ENCODE assay signal across 1 cellular context in the genomic region with DNA sequence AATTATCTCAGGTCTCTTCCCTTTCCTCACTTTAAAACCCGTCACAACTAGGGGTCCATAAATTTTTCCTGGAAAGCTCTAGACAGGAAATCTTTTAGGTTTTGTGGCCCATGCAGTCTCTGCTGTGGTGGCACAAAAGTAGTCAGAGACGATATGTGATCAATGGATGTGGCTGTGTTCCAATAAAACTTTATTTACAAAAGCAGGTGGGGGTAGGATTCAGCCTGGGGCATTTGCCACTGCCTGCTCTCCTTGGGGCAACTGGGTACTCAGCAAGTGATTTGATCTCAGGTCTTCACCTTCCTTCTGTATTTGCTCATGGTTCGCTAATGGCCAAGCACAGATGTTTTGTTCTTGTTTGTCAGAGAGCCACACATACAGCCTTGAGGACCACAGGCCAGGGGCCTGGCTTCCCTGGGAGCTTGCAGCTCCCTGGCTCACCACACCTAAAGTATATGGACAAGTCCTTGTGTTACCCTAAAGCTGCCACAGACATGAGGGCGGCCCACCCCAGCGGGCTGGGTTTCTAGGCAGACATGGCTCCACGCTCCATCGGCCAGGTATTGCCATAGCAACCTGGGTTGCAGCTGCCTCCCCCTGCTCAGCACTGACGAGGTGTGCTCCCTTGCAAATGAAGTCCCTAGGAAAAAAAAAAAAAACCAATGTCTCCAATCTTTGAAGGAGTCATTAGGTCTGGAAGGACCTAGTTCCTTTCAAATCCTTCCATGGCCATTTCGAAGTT.
TF ChIP-seq lines count a peak whose summit lies in the region.

No MANE protein-coding gene starts in this region.

TF ChIP-seq in GM12878, 131 proteins besides CTCF, POLR2A, EP300 and RAD21 (continued from another document):
- TF ChIP-seq, protein P1, sequence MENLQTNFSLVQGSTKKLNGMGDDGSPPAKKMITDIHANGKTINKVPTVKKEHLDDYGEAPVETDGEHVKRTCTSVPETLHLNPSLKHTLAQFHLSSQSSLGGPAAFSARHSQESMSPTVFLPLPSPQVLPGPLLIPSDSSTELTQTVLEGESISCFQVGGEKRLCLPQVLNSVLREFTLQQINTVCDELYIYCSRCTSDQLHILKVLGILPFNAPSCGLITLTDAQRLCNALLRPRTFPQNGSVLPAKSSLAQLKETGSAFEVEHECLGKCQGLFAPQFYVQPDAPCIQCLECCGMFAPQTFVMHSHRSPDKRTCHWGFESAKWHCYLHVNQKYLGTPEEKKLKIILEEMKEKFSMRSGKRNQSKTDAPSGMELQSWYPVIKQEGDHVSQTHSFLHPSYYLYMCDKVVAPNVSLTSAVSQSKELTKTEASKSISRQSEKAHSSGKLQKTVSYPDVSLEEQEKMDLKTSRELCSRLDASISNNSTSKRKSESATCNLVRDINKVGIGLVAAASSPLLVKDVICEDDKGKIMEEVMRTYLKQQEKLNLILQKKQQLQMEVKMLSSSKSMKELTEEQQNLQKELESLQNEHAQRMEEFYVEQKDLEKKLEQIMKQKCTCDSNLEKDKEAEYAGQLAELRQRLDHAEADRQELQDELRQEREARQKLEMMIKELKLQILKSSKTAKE (IDR thresholded peaks at IDR 0.05; ENCODE audit: low read depth, poor library complexity, severe bottlenecking) = no peak
- TF ChIP-seq MEF2A (IDR thresholded peaks at IDR 0.05; ENCODE audit: insufficient read depth, low read depth, low read length) = no peak
- TF ChIP-seq RB1 (IDR thresholded peaks at IDR 0.05; ENCODE audit: borderline replicate concordance) = no peak
- TF ChIP-seq CHD2 (IDR thresholded peaks at IDR 0.05; ENCODE audit: borderline replicate concordance, low read depth, low read length) = no peak
- TF ChIP-seq, protein P2, sequence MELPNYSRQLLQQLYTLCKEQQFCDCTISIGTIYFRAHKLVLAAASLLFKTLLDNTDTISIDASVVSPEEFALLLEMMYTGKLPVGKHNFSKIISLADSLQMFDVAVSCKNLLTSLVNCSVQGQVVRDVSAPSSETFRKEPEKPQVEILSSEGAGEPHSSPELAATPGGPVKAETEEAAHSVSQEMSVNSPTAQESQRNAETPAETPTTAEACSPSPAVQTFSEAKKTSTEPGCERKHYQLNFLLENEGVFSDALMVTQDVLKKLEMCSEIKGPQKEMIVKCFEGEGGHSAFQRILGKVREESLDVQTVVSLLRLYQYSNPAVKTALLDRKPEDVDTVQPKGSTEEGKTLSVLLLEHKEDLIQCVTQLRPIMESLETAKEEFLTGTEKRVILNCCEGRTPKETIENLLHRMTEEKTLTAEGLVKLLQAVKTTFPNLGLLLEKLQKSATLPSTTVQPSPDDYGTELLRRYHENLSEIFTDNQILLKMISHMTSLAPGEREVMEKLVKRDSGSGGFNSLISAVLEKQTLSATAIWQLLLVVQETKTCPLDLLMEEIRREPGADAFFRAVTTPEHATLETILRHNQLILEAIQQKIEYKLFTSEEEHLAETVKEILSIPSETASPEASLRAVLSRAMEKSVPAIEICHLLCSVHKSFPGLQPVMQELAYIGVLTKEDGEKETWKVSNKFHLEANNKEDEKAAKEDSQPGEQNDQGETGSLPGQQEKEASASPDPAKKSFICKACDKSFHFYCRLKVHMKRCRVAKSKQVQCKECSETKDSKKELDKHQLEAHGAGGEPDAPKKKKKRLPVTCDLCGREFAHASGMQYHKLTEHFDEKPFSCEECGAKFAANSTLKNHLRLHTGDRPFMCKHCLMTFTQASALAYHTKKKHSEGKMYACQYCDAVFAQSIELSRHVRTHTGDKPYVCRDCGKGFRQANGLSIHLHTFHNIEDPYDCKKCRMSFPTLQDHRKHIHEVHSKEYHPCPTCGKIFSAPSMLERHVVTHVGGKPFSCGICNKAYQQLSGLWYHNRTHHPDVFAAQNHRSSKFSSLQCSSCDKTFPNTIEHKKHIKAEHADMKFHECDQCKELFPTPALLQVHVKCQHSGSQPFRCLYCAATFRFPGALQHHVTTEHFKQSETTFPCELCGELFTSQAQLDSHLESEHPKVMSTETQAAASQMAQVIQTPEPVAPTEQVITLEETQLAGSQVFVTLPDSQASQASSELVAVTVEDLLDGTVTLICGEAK (IDR thresholded peaks at IDR 0.05; ENCODE audit: borderline replicate concordance) = peak; percentile 84
- TF ChIP-seq BMI1 (IDR thresholded peaks at IDR 0.05; ENCODE audit: borderline replicate concordance) = peak; percentile 19; the same call in 1 of the 2 replicates
- TF ChIP-seq SIX5 (IDR thresholded peaks at IDR 0.05; ENCODE audit: low read depth, low read length, severe bottlenecking) = no peak
- TF ChIP-seq, protein P3, sequence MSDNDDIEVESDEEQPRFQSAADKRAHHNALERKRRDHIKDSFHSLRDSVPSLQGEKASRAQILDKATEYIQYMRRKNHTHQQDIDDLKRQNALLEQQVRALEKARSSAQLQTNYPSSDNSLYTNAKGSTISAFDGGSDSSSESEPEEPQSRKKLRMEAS (IDR thresholded peaks at IDR 0.05; ENCODE audit: low read depth, low read length) = no peak
- TF ChIP-seq, protein P4, sequence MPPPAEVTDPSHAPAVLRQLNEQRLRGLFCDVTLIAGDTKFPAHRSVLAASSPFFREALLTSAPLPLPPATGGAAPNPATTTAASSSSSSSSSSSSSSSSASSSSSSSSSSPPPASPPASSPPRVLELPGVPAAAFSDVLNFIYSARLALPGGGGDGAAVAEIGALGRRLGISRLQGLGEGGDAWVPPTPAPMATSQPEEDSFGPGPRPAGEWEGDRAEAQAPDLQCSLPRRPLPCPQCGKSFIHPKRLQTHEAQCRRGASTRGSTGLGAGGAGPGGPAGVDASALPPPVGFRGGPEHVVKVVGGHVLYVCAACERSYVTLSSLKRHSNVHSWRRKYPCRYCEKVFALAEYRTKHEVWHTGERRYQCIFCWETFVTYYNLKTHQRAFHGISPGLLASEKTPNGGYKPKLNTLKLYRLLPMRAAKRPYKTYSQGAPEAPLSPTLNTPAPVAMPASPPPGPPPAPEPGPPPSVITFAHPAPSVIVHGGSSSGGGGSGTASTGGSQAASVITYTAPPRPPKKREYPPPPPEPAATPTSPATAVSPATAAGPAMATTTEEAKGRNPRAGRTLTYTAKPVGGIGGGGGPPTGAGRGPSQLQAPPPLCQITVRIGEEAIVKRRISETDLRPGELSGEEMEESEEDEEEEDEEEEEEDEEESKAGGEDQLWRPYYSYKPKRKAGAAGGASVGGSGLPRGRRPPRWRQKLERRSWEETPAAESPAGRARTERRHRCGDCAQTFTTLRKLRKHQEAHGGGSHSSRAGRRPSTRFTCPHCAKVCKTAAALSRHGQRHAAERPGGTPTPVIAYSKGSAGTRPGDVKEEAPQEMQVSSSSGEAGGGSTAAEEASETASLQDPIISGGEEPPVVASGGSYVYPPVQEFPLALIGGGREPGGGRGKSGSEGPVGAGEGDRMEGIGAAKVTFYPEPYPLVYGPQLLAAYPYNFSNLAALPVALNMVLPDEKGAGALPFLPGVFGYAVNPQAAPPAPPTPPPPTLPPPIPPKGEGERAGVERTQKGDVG (CRISPR knock-in tag; IDR thresholded peaks at IDR 0.05) = no peak
- TF ChIP-seq, protein P5, sequence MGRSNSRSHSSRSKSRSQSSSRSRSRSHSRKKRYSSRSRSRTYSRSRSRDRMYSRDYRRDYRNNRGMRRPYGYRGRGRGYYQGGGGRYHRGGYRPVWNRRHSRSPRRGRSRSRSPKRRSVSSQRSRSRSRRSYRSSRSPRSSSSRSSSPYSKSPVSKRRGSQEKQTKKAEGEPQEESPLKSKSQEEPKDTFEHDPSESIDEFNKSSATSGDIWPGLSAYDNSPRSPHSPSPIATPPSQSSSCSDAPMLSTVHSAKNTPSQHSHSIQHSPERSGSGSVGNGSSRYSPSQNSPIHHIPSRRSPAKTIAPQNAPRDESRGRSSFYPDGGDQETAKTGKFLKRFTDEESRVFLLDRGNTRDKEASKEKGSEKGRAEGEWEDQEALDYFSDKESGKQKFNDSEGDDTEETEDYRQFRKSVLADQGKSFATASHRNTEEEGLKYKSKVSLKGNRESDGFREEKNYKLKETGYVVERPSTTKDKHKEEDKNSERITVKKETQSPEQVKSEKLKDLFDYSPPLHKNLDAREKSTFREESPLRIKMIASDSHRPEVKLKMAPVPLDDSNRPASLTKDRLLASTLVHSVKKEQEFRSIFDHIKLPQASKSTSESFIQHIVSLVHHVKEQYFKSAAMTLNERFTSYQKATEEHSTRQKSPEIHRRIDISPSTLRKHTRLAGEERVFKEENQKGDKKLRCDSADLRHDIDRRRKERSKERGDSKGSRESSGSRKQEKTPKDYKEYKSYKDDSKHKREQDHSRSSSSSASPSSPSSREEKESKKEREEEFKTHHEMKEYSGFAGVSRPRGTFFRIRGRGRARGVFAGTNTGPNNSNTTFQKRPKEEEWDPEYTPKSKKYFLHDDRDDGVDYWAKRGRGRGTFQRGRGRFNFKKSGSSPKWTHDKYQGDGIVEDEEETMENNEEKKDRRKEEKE (IDR thresholded peaks at IDR 0.05) = no peak
- TF ChIP-seq RAD51 (IDR thresholded peaks at IDR 0.05) = no peak
